ENCODE assay signal across 18 cellular contexts in genomic region chr4:46975144-46975543, GRCh38. TPM values are rescaled to one million over a fixed set of nuclear protein-coding genes. Genes with fewer than 3 reads are reported as not detected.
DNase-seq lines count a peak whose midpoint lies in the region; ATAC-seq, FAIRE-seq and TF ChIP-seq lines count a peak whose summit lies in the region.
"Had no signal": no experiment of that assay in that cellular context is flagged by ENCODE, and none has a peak within 500 bp of the region (broad histone marks: within the 10 kb centered on the region; RNA-seq: fewer than 3 reads in every experiment).

No MANE protein-coding gene starts in this region.

- no peaks in the 10 kb centered on the region for H3K79me2 ChIP-seq in DOHH2 (ENCODE audit: control insufficient read depth, low read length)
- no peaks in the 10 kb centered on the region for H3K79me2 ChIP-seq in OCI-LY3 (ENCODE audit: low read length)
- H3K79me2 ChIP-seq in GM23338 (replicated peaks; ENCODE audit: insufficient read depth) = no peaks in the 10 kb centered on the region

- TF ChIP-seq RAD21 in A549 (conservative IDR thresholded peaks at IDR 0.05 in 1 of 2, IDR thresholded peaks at IDR 0.05 in 1 of 2) = no peak

- H3K4me2 ChIP-seq in A549 = no peak overlapping the region
- peak overlapping the region; percentile 12; the same call in 1 of the 2 replicates for H3K4me2 ChIP-seq in DOHH2 (ENCODE audit: low read length)
- H3K4me2 ChIP-seq in OCI-LY3 (ENCODE audit: low read length) = peak overlapping the region; percentile 63
- H3K4me2 ChIP-seq in GM23338 = no peak overlapping the region
- H3K4me2 ChIP-seq: KMS-11 had no signal

- H3K9me3 ChIP-seq in A549 (no peaks in the 10 kb centered on the region), DOHH2 (ENCODE audit: control insufficient read depth, insufficient read depth, low read length) (no peaks in the 10 kb centered on the region), OCI-LY3 (ENCODE audit: insufficient read depth, low read length) (no peaks in the 10 kb centered on the region)
- H3K9me3 ChIP-seq: BE2C, Caco-2 had no signal

- H3K27ac ChIP-seq in A549 (no peak overlapping the region), DOHH2 (ENCODE audit: low read depth, low read length) (no peak overlapping the region), OCI-LY3 (ENCODE audit: low read length) (peak overlapping the region; percentile 70), GM23338 (ENCODE audit: low read depth) (no peak overlapping the region)

- H4K20me1 ChIP-seq in DOHH2 (ENCODE audit: control insufficient read depth, insufficient read depth, low read depth, low read length) (no peaks in the 10 kb centered on the region), OCI-LY3 (ENCODE audit: insufficient read depth, low read length) (no peaks in the 10 kb centered on the region), GM23338 (replicated peaks; ENCODE audit: insufficient read depth) (no peaks in the 10 kb centered on the region)

- H3K4me1 ChIP-seq in A549 (no peaks in the 10 kb centered on the region), DOHH2 (ENCODE audit: control insufficient read depth, low read length) (peaks cover 11% of the 10 kb centered on the region), OCI-LY3 (ENCODE audit: low read length) (peaks cover 46% of the 10 kb centered on the region), GM23338 (ENCODE audit: insufficient read depth) (0 out of 2 replicates have a peak, but pooled peaks cover 7% of the 10 kb centered on the region)
- H3K4me1 ChIP-seq: Caco-2 had no signal

- CTCF ChIA-PET in A549 (lab: Yijun Ruan, JAX) = no interaction called here

- H3K4me1 Mint-ChIP-seq in GM23338 = no peaks in the 10 kb centered on the region
- H3K4me1 Mint-ChIP-seq: CD8-positive, alpha-beta memory T cell had no signal

- TF ChIP-seq EP300 in A549 (IDR thresholded peaks at IDR 0.05) = no peak

- H3K9me2 ChIP-seq in DOHH2 (replicated peaks; ENCODE audit: control insufficient read depth, low read length) = no peaks in the 10 kb centered on the region
- H3K9me2 ChIP-seq in GM23338 (ENCODE audit: insufficient read depth) = no peaks in the 10 kb centered on the region

- H2AFZ ChIP-seq in OCI-LY3 (ENCODE audit: low read depth, low read length) = peak overlapping the region; percentile 59; the same call in 1 of the 2 replicates
- no peak overlapping the region for H2AFZ ChIP-seq in GM23338

- H3K27ac Mint-ChIP-seq in GM23338 = no peak overlapping the region
- H3K27ac Mint-ChIP-seq: CD8-positive, alpha-beta memory T cell; HFFc6; IgD-negative memory B cell had no signal

- TF ChIP-seq CTCF in A549 (IDR thresholded peaks at IDR 0.05) = no peak
- no peak for TF ChIP-seq CTCF in DOHH2 (IDR thresholded peaks at IDR 0.05; ENCODE audit: low read depth, low read length, poor library complexity, severe bottlenecking)
- no peak for TF ChIP-seq CTCF in OCI-LY3 (IDR thresholded peaks at IDR 0.05; ENCODE audit: low read depth, low read length)
- no peak for TF ChIP-seq CTCF in GM23338 (conservative IDR thresholded peaks at IDR 0.05; ENCODE audit: low read depth in 2 of 2)

- ATAC-seq in A549 (no peak), HG02885 (IDR thresholded peaks at IDR 0.05; ENCODE audit: poor library complexity, unreplicated experiment) (peak; percentile 32), GM23338 (no peak)

- H3K27me3 ChIP-seq in DOHH2 (ENCODE audit: control insufficient read depth, low read length) (no peaks in the 10 kb centered on the region), OCI-LY3 (ENCODE audit: low read depth, low read length) (no peaks in the 10 kb centered on the region), GM23338 (ENCODE audit: insufficient read depth) (no peaks in the 10 kb centered on the region)
- H3K27me3 ChIP-seq: BE2C had no signal

- TF ChIP-seq POLR2A in A549 (IDR thresholded peaks at IDR 0.05; ENCODE audit: low read length) = no peak

- FAIRE-seq in A549 (lab: Jason Lieb, UNC) = no peak
- FAIRE-seq: GM19239 had no signal

- peak overlapping the region; percentile 55 for H3K9ac ChIP-seq in OCI-LY3 (ENCODE audit: low read length)
- H3K9ac ChIP-seq: KMS-11 had no signal

- H3F3A ChIP-seq in DOHH2 (ENCODE audit: control insufficient read depth, insufficient read depth) (no peaks in the 10 kb centered on the region), GM23338 (replicated peaks; ENCODE audit: low read depth) (no peaks in the 10 kb centered on the region)

- H3K36me3 Mint-ChIP-seq in GM23338 (ENCODE audit: low read depth) = no peaks in the 10 kb centered on the region
- H3K36me3 Mint-ChIP-seq: CD8-positive, alpha-beta memory T cell; IgD-negative memory B cell had no signal

- H3K36me3 ChIP-seq in DOHH2 (ENCODE audit: control insufficient read depth, low read length) (no peaks in the 10 kb centered on the region), OCI-LY3 (replicated peaks; ENCODE audit: low read depth, low read length) (no peaks in the 10 kb centered on the region), GM23338 (ENCODE audit: insufficient read depth) (no peaks in the 10 kb centered on the region)
- H3K36me3 ChIP-seq: BE2C had no signal

- H3K4me3 ChIP-seq in A549 (no peak overlapping the region), DOHH2 (ENCODE audit: low read length) (no peak overlapping the region), OCI-LY3 (ENCODE audit: low read length) (peak overlapping the region; percentile 64), GM23338 (no peak overlapping the region)

- no peaks in the 10 kb centered on the region for H3K9me3 Mint-ChIP-seq in GM23338
- H3K9me3 Mint-ChIP-seq: HFFc6, IgD-negative memory B cell had no signal

- H3K27me3 Mint-ChIP-seq in GM23338 (ENCODE audit: insufficient read depth, low read depth, poor library complexity) = no peaks in the 10 kb centered on the region
- H3K27me3 Mint-ChIP-seq: IgD-negative memory B cell had no signal

- no peak for DNase-seq in A549 (ENCODE audit: low read depth in 1 of 2, low spot score in 1 of 2)
- no peak for DNase-seq in NCI-H2196 treated with DMSO at 0.1 percent for 48 hours (lab: John Stamatoyannopoulos, UW; ENCODE audit: unreplicated experiment)
- DNase-seq in GM23338 (ENCODE audit: low spot score) = no peak
- no peak for DNase-seq in kidney tubule cell (ENCODE audit: low spot score)
- DNase-seq: Caco-2; CD8-positive, alpha-beta memory T cell; DND-41; GF-D8; HCEC 1CT; HFFc6 had no signal

- H3K4me3 Mint-ChIP-seq in GM23338 = no peak overlapping the region
- H3K4me3 Mint-ChIP-seq: CD8-positive, alpha-beta memory T cell; HFFc6; IgD-negative memory B cell had no signal

- POLR2A ChIA-PET in A549 (lab: Yijun Ruan, JAX) = no interaction called here

TF ChIP-seq in A549, 52 proteins besides CTCF, POLR2A, EP300 and RAD21:
- no peak for TF ChIP-seq KDM5A (IDR thresholded peaks at IDR 0.05)
- no peak for TF ChIP-seq CEBPB (IDR thresholded peaks at IDR 0.05)
- TF ChIP-seq ZC3H11A (IDR thresholded peaks at IDR 0.05) = no peak
- TF ChIP-seq MAFK (IDR thresholded peaks at IDR 0.05; ENCODE audit: partially characterized antibody) = peak; percentile 27
- no peak for TF ChIP-seq BCL3 (IDR thresholded peaks at IDR 0.05)
- TF ChIP-seq SREBF2 (IDR thresholded peaks at IDR 0.05) = no peak

TF ChIP-seq in GM23338, 12 proteins besides CTCF, POLR2A, EP300 and RAD21 (continues in another document):
- no peak for TF ChIP-seq ETS1 (IDR thresholded peaks at IDR 0.05)
- no peak for TF ChIP-seq EZH2phosphoT487 (IDR thresholded peaks at IDR 0.05; ENCODE audit: unreplicated experiment)
- no peak for TF ChIP-seq JUNB (IDR thresholded peaks at IDR 0.05; ENCODE audit: unreplicated experiment)
- TF ChIP-seq NANOG (IDR thresholded peaks at IDR 0.05; ENCODE audit: borderline replicate concordance) = no peak
- TF ChIP-seq ZNF114 (CRISPR knock-in tag; IDR thresholded peaks at IDR 0.05) = no peak
- no peak for TF ChIP-seq EZH2 (IDR thresholded peaks at IDR 0.05; ENCODE audit: low read depth, unreplicated experiment)
- no peak for TF ChIP-seq CREB1 (CRISPR knock-in tag; IDR thresholded peaks at IDR 0.05; ENCODE audit: low read depth)
- no peak for TF ChIP-seq STAT1 (IDR thresholded peaks at IDR 0.05; ENCODE audit: unreplicated experiment)
- TF ChIP-seq POLR2AphosphoS5 (IDR thresholded peaks at IDR 0.05; ENCODE audit: low read depth) = no peak

RNA-seq across cellular contexts. Expression of gene GABRA4, which starts 18.2 kb away (rescaled TPM):
- polyA plus RNA-seq in A549 (2011; rRNA removed) (not detected in 2 replicates), A549 (2017; fragmentation: RNase III; extraction: RNeasy Plus Mini Kit Qiagen cat#74134 plus additional on column Dnase treatment) (not detected in 3 replicates), GM23338 (2016; fragmentation: Nextera tagmentation; extraction: Ambion mirVana) (0.61 and 1.9 TPM in 2 replicates)
- not detected in 2 replicates for polyA plus RNA-seq in A549 (2012; cell fraction: cytosol; rRNA removed)
- polyA plus RNA-seq in A549 (2012; cell fraction: nucleus; rRNA removed) = not detected in 2 replicates
- polyA minus RNA-seq in A549 (2011; rRNA and poly(A)+ RNA removed) = not detected in 2 replicates
- total RNA-seq in GM23338 (2014; rRNA removed; shearing (Covaris generic)) = 0.50 and 1.5 TPM in 2 replicates
- total RNA-seq: CD8-positive, alpha-beta memory T cell; H4; HFFc6 had no signal
- polyA plus RNA-seq: CD8-positive, alpha-beta memory T cell; IgD-negative memory B cell had no signal

RNA-seq across cellular contexts. Expression of gene GABRB1, which starts 56.2 kb away (rescaled TPM):
- polyA plus RNA-seq in A549 (2011; rRNA removed) (not detected in 2 replicates), A549 (2017; fragmentation: RNase III; extraction: RNeasy Plus Mini Kit Qiagen cat#74134 plus additional on column Dnase treatment) (not detected in 3 replicates), GM23338 (2016; fragmentation: Nextera tagmentation; extraction: Ambion mirVana) (0.14 and 0.26 TPM in 2 replicates)
- polyA plus RNA-seq in A549 (2012; cell fraction: cytosol; rRNA removed) = not detected in 2 replicates
- polyA plus RNA-seq in A549 (2012; cell fraction: nucleus; rRNA removed) = not detected in 2 replicates
- polyA minus RNA-seq in A549 (2011; rRNA and poly(A)+ RNA removed) = not detected in 2 replicates
- 0.97 and 1.0 TPM in 2 replicates for total RNA-seq in GM23338 (2014; rRNA removed; shearing (Covaris generic))
- total RNA-seq: CD8-positive, alpha-beta memory T cell; HFFc6 had no signal
- polyA plus RNA-seq: CD8-positive, alpha-beta memory T cell; IgD-negative memory B cell had no signal

Comparison
In these comparisons a context has a peak if more than half of its experiments do, and no peak if none do; other contexts are left out.
1. H3K4me2 ChIP-seq: peak in DOHH2 (single experiment) and OCI-LY3 (single experiment); none in A549 (single experiment) and GM23338 (single experiment).